Comparison of ENCODE assay signal across 36 cellular contexts in genomic region chr6:50832912-50833311, GRCh38. TPM values are rescaled to one million over a fixed set of nuclear protein-coding genes. Genes with fewer than 3 reads are reported as not detected.
"Had no signal": no experiment of that assay in that cellular context is flagged by ENCODE, and none has a peak within 500 bp of the region (broad histone marks: within the 10 kb centered on the region; RNA-seq: fewer than 3 reads in every experiment).

No MANE protein-coding gene starts in this region.

- ATAC-seq: activated T-cell treated with anti-CD3 and anti-CD28 coated beads, Interleukin-2, amount 50 U/mL, for 72 hours; effector memory CD8-positive, alpha-beta T cell; gastroesophageal sphincter; heart right ventricle; WTC11 had no signal

- DNase-seq: activated CD4-positive, alpha-beta memory T cell treated with anti-CD3 and anti-CD28 coated beads, Interleukin-2, amount 10 ng/mL, durations not matched to agents 7 days and 5 days; activated CD4-positive, alpha-beta T cell treated with anti-CD3 and anti-CD28 coated beads for 1 hour; activated CD4-positive, alpha-beta T cell treated with anti-CD3 and anti-CD28 coated beads for 4 hours; activated CD4-positive, alpha-beta T cell treated with anti-CD3 and anti-CD28 coated beads, Interleukin-2, amount 10 ng/mL, durations not matched to agents 7 days and 5 days; activated CD4-positive, alpha-beta T cell treated with anti-CD3 and anti-CD28 coated beads, Interleukin-2, amount 50 U/mL, for 4 hours; activated CD8-positive, alpha-beta memory T cell treated with anti-CD3 and anti-CD28 coated beads, Interleukin-2, amount 50 U/mL, for 48 hours; activated gamma-delta T cell treated with Interleukin-2 at 50 U/mL for 16 hours; activated naive CD4-positive, alpha-beta T cell treated with anti-CD3 and anti-CD28 coated beads, Interleukin-2, amount 50 U/mL, for 16 hours; activated naive CD4-positive, alpha-beta T cell treated with Interleukin-2 at 50 U/mL for 16 hours; activated T-cell treated with anti-CD3 and anti-CD28 coated beads for 4 hours; activated T-cell treated with anti-CD3 and anti-CD28 coated beads, Interleukin-2, amount 50 U/mL, for 24 hours; activated T-cell treated with anti-CD3 and anti-CD28 coated beads, Interleukin-2, amount 50 U/mL, for 72 hours; amniotic stem cell; anterior cingulate cortex; brain microvascular endothelial cell; dermis blood vessel endothelial cell; effector CD4-positive, alpha-beta T cell; effector memory CD8-positive, alpha-beta T cell; erythroblast; esophagus squamous epithelium; foreskin melanocyte; heart right ventricle; T-helper 2 cell had no signal

- H3K9me3 Mint-ChIP-seq: activated CD4-positive, alpha-beta memory T cell treated with anti-CD3 and anti-CD28 coated beads, Interleukin-2, amount 10 ng/mL, durations not matched to agents 7 days and 5 days; activated CD4-positive, alpha-beta T cell treated with anti-CD3 and anti-CD28 coated beads, Interleukin-2, amount 10 ng/mL, durations not matched to agents 7 days and 5 days; activated T-cell treated with anti-CD3 and anti-CD28 coated beads, Interleukin-2, amount 50 U/mL, for 24 hours; WTC11 had no signal

- H3K36me3 Mint-ChIP-seq: activated naive CD8-positive, alpha-beta T cell; WTC11 had no signal

- H3K36me3 ChIP-seq: brain microvascular endothelial cell, gastroesophageal sphincter, heart right ventricle had no signal

- H3K27me3 ChIP-seq: brain microvascular endothelial cell had no signal

- H3K27ac ChIP-seq: brain microvascular endothelial cell, coronary artery, esophagus squamous epithelium, gastroesophageal sphincter, heart right ventricle, VCaP had no signal

- H3K4me3 Mint-ChIP-seq: activated CD4-positive, alpha-beta memory T cell treated with anti-CD3 and anti-CD28 coated beads, Interleukin-2, amount 10 ng/mL, durations not matched to agents 7 days and 5 days; activated CD4-positive, alpha-beta T cell treated with anti-CD3 and anti-CD28 coated beads, Interleukin-2, amount 10 ng/mL, durations not matched to agents 7 days and 5 days; activated naive CD8-positive, alpha-beta T cell; activated T-cell treated with anti-CD3 and anti-CD28 coated beads, Interleukin-2, amount 50 U/mL, for 24 hours; activated T-cell treated with anti-CD3 and anti-CD28 coated beads, Interleukin-2, amount 50 U/mL, for 72 hours; central memory CD8-positive, alpha-beta T cell; effector memory CD8-positive, alpha-beta T cell; WTC11 had no signal

- H3K4me1 ChIP-seq: gastroesophageal sphincter, heart right ventricle had no signal

- H3K27ac Mint-ChIP-seq: activated CD4-positive, alpha-beta memory T cell treated with anti-CD3 and anti-CD28 coated beads, Interleukin-2, amount 10 ng/mL, durations not matched to agents 7 days and 5 days; activated CD4-positive, alpha-beta T cell treated with anti-CD3 and anti-CD28 coated beads, Interleukin-2, amount 10 ng/mL, durations not matched to agents 7 days and 5 days; activated naive CD8-positive, alpha-beta T cell; activated T-cell treated with anti-CD3 and anti-CD28 coated beads, Interleukin-2, amount 50 U/mL, for 24 hours; activated T-cell treated with anti-CD3 and anti-CD28 coated beads, Interleukin-2, amount 50 U/mL, for 72 hours; effector memory CD8-positive, alpha-beta T cell; WTC11 had no signal

- H3K4me1 Mint-ChIP-seq: activated CD4-positive, alpha-beta memory T cell treated with anti-CD3 and anti-CD28 coated beads, Interleukin-2, amount 10 ng/mL, durations not matched to agents 7 days and 5 days; central memory CD8-positive, alpha-beta T cell had no signal

- H3K4me3 ChIP-seq: coronary artery, esophagus squamous epithelium, gastroesophageal sphincter, heart right ventricle had no signal

- H3K9me3 ChIP-seq: esophagus squamous epithelium, gastroesophageal sphincter had no signal

RNA-seq across cellular contexts. Expression of gene TFAP2B, which starts 14.2 kb away (rescaled TPM):
- total RNA-seq: activated CD4-positive, alpha-beta memory T cell treated with anti-CD3 and anti-CD28 coated beads, Interleukin-2, amount 10 ng/mL, durations not matched to agents 7 days and 5 days; activated CD4-positive, alpha-beta T cell treated with anti-CD3 and anti-CD28 coated beads, Interleukin-2, amount 10 ng/mL, durations not matched to agents 7 days and 5 days; activated T-cell treated with anti-CD3 and anti-CD28 coated beads, Interleukin-2, amount 50 U/mL, for 72 hours; astrocyte; bronchial epithelial cell; cardiac septum; fibroblast of lung; fibroblast of villous mesenchyme; glomerular endothelial cell; heart right ventricle; T-helper 1 cell treated with Interleukin-12 subunit alpha and Interleukin-12 subunit beta and Interleukin-4 antibody, amounts not matched to agents 30 ng/mL and 1 ng/mL, for 36 hours; WTC11 had no signal
- polyA plus RNA-seq: fibroblast of lung had no signal
